1 cellular context compared by ENCODE assay signal in the genomic region with DNA sequence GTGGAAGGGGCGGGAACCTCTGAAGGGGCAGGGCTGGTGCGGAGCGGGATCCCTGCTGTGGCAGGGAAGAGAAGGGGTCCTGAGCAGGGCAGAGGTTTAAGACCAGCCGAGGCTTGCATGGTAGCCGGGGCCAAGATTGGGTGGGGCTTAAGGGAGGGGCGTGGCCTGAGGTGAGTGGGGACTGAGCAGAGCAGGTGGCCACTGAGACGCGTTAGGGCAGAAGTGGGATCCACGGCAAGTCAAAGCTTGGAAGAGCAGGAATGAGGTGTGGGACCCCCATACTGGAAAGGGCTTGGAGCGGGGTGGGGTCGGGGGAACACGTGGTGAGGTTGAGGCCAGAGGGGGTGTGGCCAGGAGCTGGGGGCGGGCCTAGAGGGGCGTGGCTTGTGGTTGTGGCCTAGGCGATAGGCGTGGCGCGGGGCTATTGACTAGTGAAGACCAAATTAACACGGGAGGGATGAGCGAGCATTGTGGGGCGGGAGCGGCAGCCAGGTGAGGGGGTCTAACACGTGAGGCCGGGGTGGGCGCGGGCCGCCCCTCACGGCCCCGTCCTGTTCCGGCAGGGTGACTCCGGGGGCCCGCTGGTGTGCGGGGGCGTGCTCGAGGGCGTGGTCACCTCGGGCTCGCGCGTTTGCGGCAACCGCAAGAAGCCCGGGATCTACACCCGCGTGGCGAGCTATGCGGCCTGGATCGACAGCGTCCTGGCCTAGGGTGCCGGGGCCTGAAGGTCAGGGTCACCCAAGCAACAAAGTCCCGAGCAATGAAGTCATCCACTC.
TF ChIP-seq lines count a peak whose summit lies in the region.

No MANE protein-coding gene starts in this region.

TF ChIP-seq in GM12878, 131 proteins besides CTCF, POLR2A, EP300 and RAD21 (continued from another document):
- no peak for TF ChIP-seq TCF7 (IDR thresholded peaks at IDR 0.05; ENCODE audit: borderline replicate concordance)
- TF ChIP-seq, protein P1, sequence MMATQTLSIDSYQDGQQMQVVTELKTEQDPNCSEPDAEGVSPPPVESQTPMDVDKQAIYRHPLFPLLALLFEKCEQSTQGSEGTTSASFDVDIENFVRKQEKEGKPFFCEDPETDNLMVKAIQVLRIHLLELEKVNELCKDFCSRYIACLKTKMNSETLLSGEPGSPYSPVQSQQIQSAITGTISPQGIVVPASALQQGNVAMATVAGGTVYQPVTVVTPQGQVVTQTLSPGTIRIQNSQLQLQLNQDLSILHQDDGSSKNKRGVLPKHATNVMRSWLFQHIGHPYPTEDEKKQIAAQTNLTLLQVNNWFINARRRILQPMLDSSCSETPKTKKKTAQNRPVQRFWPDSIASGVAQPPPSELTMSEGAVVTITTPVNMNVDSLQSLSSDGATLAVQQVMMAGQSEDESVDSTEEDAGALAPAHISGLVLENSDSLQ (IDR thresholded peaks at IDR 0.05): no peak
- TF ChIP-seq, protein P2, sequence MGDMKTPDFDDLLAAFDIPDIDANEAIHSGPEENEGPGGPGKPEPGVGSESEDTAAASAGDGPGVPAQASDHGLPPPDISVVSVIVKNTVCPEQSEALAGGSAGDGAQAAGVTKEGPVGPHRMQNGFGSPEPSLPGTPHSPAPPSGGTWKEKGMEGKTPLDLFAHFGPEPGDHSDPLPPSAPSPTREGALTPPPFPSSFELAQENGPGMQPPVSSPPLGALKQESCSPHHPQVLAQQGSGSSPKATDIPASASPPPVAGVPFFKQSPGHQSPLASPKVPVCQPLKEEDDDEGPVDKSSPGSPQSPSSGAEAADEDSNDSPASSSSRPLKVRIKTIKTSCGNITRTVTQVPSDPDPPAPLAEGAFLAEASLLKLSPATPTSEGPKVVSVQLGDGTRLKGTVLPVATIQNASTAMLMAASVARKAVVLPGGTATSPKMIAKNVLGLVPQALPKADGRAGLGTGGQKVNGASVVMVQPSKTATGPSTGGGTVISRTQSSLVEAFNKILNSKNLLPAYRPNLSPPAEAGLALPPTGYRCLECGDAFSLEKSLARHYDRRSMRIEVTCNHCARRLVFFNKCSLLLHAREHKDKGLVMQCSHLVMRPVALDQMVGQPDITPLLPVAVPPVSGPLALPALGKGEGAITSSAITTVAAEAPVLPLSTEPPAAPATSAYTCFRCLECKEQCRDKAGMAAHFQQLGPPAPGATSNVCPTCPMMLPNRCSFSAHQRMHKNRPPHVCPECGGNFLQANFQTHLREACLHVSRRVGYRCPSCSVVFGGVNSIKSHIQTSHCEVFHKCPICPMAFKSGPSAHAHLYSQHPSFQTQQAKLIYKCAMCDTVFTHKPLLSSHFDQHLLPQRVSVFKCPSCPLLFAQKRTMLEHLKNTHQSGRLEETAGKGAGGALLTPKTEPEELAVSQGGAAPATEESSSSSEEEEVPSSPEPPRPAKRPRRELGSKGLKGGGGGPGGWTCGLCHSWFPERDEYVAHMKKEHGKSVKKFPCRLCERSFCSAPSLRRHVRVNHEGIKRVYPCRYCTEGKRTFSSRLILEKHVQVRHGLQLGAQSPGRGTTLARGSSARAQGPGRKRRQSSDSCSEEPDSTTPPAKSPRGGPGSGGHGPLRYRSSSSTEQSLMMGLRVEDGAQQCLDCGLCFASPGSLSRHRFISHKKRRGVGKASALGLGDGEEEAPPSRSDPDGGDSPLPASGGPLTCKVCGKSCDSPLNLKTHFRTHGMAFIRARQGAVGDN (IDR thresholded peaks at IDR 0.05): no peak
- 0 out of 2 replicates have a peak, but pooled peaks have one; percentile 32 for TF ChIP-seq DPF2 (IDR thresholded peaks at IDR 0.05)
